11 cellular contexts compared by ENCODE assay signal in genomic region chr2:33322099-33322498, GRCh38.
DNase-seq lines count a peak whose midpoint lies in the region; ATAC-seq and TF ChIP-seq lines count a peak whose summit lies in the region.
"Had no signal": no experiment of that assay in that cellular context is flagged by ENCODE, and none has a peak within 500 bp of the region (broad histone marks: within the 10 kb centered on the region; RNA-seq: fewer than 3 reads in every experiment).

No MANE protein-coding gene starts in this region.

- H3K27me3 Mint-ChIP-seq in activated T-helper 1 cell treated with anti-CD3 and anti-CD28 coated beads, Interleukin-12 subunit alpha, Interleukin-12 subunit beta, Interleukin-2, Interleukin-4 antibody, amounts not matched to agents 30 ng/mL and 10 ng/mL and 1 ng/mL, durations not matched to agents 14 hours and 24 hours and 36 hours (ENCODE audit: insufficient read depth): peaks cover 3% of the 10 kb centered on the region

- ATAC-seq in HG02938 (IDR thresholded peaks at IDR 0.05; ENCODE audit: unreplicated experiment): no peak
- no peak for ATAC-seq in GM21390 (IDR thresholded peaks at IDR 0.05; ENCODE audit: unreplicated experiment)
- ATAC-seq in HG03342 (IDR thresholded peaks at IDR 0.05; ENCODE audit: unreplicated experiment): no peak

- 80% methylated on average over 3 of the region's 3 CpGs for WGBS in smooth muscle cell (ENCODE audit: low lambda C conversion rate)

- H3K27me3 ChIP-seq in cardiac muscle cell: no peaks in the 10 kb centered on the region
- H3K27me3 ChIP-seq in smooth muscle cell (ENCODE audit: low read depth): no peaks in the 10 kb centered on the region

- no peaks in the 10 kb centered on the region for H4K20me1 ChIP-seq in smooth muscle cell (ENCODE audit: low read depth)

- H3K4me3 ChIP-seq in cardiac muscle cell (no peak overlapping the region), smooth muscle cell (no peak overlapping the region)

- TF ChIP-seq CTCF in cardiac muscle cell (IDR thresholded peaks at IDR 0.05; ENCODE audit: low read depth, low read length) (no peak), smooth muscle cell (IDR thresholded peaks at IDR 0.05; ENCODE audit: borderline replicate concordance, insufficient read depth, poor library complexity, severe bottlenecking) (no peak)

- H3K9me3 Mint-ChIP-seq in activated T-helper 1 cell treated with anti-CD3 and anti-CD28 coated beads, Interleukin-12 subunit alpha, Interleukin-12 subunit beta, Interleukin-2, Interleukin-4 antibody, amounts not matched to agents 30 ng/mL and 10 ng/mL and 1 ng/mL, durations not matched to agents 14 hours and 24 hours and 36 hours: no peaks in the 10 kb centered on the region

- no peak overlapping the region for H3K9ac ChIP-seq in smooth muscle cell (ENCODE audit: low read depth)

- H3K27ac ChIP-seq in cardiac muscle cell: no peak overlapping the region
- H3K27ac ChIP-seq in smooth muscle cell (ENCODE audit: low read depth): peak overlapping the region; percentile 44

- no peak overlapping the region for H3K4me2 ChIP-seq in smooth muscle cell

- H3K79me2 ChIP-seq in smooth muscle cell (ENCODE audit: low read depth): no peaks in the 10 kb centered on the region

- H3K36me3 ChIP-seq in cardiac muscle cell (no peaks in the 10 kb centered on the region), smooth muscle cell (ENCODE audit: low read depth) (peaks cover 1% of the 10 kb centered on the region)

- intact Hi-C loops in activated T-helper 1 cell treated with anti-CD3 and anti-CD28 coated beads, Interleukin-12 subunit alpha, Interleukin-12 subunit beta, Interleukin-2, Interleukin-4 antibody, amounts not matched to agents 30 ng/mL and 10 ng/mL and 1 ng/mL, durations not matched to agents 14 hours and 24 hours and 36 hours (cut with micrococcal nuclease): loop anchor here (5.0 kb wide), 4 partner anchors 260 to 2000 kb away; partner anchors contain the start of genes LTBP1 and TTC27

- H3K9me3 ChIP-seq in cardiac muscle cell (ENCODE audit: low read depth) (no peaks in the 10 kb centered on the region), smooth muscle cell (replicated peaks; ENCODE audit: low read depth) (no peaks in the 10 kb centered on the region)

- H3K4me3 Mint-ChIP-seq in activated T-helper 1 cell treated with anti-CD3 and anti-CD28 coated beads, Interleukin-12 subunit alpha, Interleukin-12 subunit beta, Interleukin-2, Interleukin-4 antibody, amounts not matched to agents 30 ng/mL and 10 ng/mL and 1 ng/mL, durations not matched to agents 14 hours and 24 hours and 36 hours: peak overlapping the region; percentile 16

- H3K4me1 Mint-ChIP-seq in activated T-helper 1 cell treated with anti-CD3 and anti-CD28 coated beads, Interleukin-12 subunit alpha, Interleukin-12 subunit beta, Interleukin-2, Interleukin-4 antibody, amounts not matched to agents 30 ng/mL and 10 ng/mL and 1 ng/mL, durations not matched to agents 14 hours and 24 hours and 36 hours (ENCODE audit: low read depth): peaks cover 25% of the 10 kb centered on the region

- H3K27ac Mint-ChIP-seq in activated T-helper 1 cell treated with anti-CD3 and anti-CD28 coated beads, Interleukin-12 subunit alpha, Interleukin-12 subunit beta, Interleukin-2, Interleukin-4 antibody, amounts not matched to agents 30 ng/mL and 10 ng/mL and 1 ng/mL, durations not matched to agents 14 hours and 24 hours and 36 hours: peak overlapping the region; percentile 75

- no peaks in the 10 kb centered on the region for H3F3A ChIP-seq in smooth muscle cell (ENCODE audit: low read depth)

- no peaks in the 10 kb centered on the region for H3K36me3 Mint-ChIP-seq in activated T-helper 1 cell treated with anti-CD3 and anti-CD28 coated beads, Interleukin-12 subunit alpha, Interleukin-12 subunit beta, Interleukin-2, Interleukin-4 antibody, amounts not matched to agents 30 ng/mL and 10 ng/mL and 1 ng/mL, durations not matched to agents 14 hours and 24 hours and 36 hours (ENCODE audit: low read depth)

- H3K4me1 ChIP-seq in cardiac muscle cell (ENCODE audit: low read depth): peaks cover 14% of the 10 kb centered on the region
- H3K4me1 ChIP-seq in smooth muscle cell (ENCODE audit: low read depth): no peaks in the 10 kb centered on the region

- no peak overlapping the region for H2AFZ ChIP-seq in smooth muscle cell (ENCODE audit: low read depth)

- DNase-seq in LHCN-M2 (ENCODE audit: low read depth) (peak; percentile 23), cardiac muscle cell (ENCODE audit: low read depth in 1 of 2, low spot score in 1 of 2) (peak; percentile 37 to 61), smooth muscle cell (lab: John Stamatoyannopoulos, UW; ENCODE audit: unreplicated experiment) (no peak), NCI-H526 (lab: John Stamatoyannopoulos, UW) (no peak)
- DNase-seq in activated T-helper 1 cell treated with anti-CD3 and anti-CD28 coated beads, Interleukin-12 subunit alpha, Interleukin-12 subunit beta, Interleukin-2, Interleukin-4 antibody, amounts not matched to agents 30 ng/mL and 10 ng/mL and 1 ng/mL, durations not matched to agents 14 hours and 24 hours and 36 hours (ENCODE audit: low spot score): no peak
- DNase-seq: activated CD4-positive, CD25-positive, alpha-beta regulatory T cell treated with anti-CD3 and anti-CD28 coated beads, Interleukin-2, amount 50 U/mL, for 72 hours; GOT3; NCI-H146 had no signal

Comparison
In these comparisons a context has a peak if more than half of its experiments do, and no peak if none do; other contexts are left out.
1. DNase-seq: peak in LHCN-M2 (single experiment) and cardiac muscle cell (2 of 2); none in activated T-helper 1 cell treated with anti-CD3 and anti-CD28 coated beads, Interleukin-12 subunit alpha, Interleukin-12 subunit beta, Interleukin-2, Interleukin-4 antibody, amounts not matched to agents 30 ng/mL and 10 ng/mL and 1 ng/mL, durations not matched to agents 14 hours and 24 hours and 36 hours (single experiment), smooth muscle cell (single experiment) and NCI-H526 (0 of 2).